9 cellular contexts compared by ENCODE assay signal in the genomic region with DNA sequence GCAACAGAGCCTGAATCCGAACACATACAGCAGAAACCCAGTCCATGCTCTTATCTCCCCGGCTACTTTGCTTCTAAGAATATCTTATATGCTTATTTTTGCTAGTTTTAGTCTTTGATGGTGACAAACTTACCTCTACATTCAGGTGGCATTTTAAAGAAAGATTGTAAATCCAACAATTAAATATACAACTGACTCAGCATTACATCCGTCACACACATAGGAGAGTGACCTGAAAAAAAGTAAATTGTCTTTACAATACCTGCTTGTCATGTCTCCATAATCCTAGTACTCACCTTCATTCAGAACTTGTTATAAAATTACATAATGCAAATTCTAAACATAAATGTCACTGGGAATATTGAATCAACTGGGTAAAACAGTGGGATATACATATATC. TPM values are rescaled to one million over a fixed set of nuclear protein-coding genes. Genes with fewer than 3 reads are reported as not detected.
"Had no signal": no experiment of that assay in that cellular context is flagged by ENCODE, and none has a peak within 500 bp of the region (broad histone marks: within the 10 kb centered on the region; RNA-seq: fewer than 3 reads in every experiment).

No MANE protein-coding gene starts in this region.

- DNase-seq: GDM1, GF-D8 had no signal

- FAIRE-seq: G401.6, GM12878, GM12891, GM12892, GM18507, GM19239 had no signal

- H3K4me3 ChIP-seq: GM12878 had no signal

- ATAC-seq: GM12878 had no signal

RNA-seq across cellular contexts. Expression of gene BMP3, which starts 30.6 kb away (rescaled TPM):
- total RNA-seq: G401 had no signal
